Comparison of ENCODE assay signal across 12 cellular contexts in the genomic region with DNA sequence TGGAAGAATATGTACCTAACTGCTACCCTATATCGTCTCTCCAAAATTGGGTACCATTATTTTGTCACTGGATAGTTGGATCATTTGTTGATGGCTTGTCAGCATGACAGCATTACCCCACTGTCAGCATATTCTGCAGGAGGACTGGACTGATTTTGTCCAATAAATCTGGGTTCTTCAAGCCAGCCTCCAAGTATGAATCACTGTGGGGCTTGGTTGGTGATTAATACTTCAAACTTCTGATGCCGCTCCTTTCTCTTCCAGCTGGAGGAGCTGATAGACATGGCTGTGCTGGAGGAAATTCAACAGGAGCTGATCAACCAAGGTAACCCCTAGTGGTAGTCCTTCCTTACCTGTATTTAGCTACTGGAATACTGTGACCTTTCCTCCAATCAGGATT. TPM values are rescaled to one million over a fixed set of nuclear protein-coding genes. Genes with fewer than 3 reads are reported as not detected.
DNase-seq lines count a peak whose midpoint lies in the region; ATAC-seq and TF ChIP-seq lines count a peak whose summit lies in the region.
"Had no signal": no experiment of that assay in that cellular context is flagged by ENCODE, and none has a peak within 500 bp of the region (broad histone marks: within the 10 kb centered on the region; RNA-seq: fewer than 3 reads in every experiment).

No MANE protein-coding gene starts in this region.

- no peaks in the 10 kb centered on the region for H3F3A ChIP-seq in PC-3 (ENCODE audit: low read length, unreplicated experiment)

- H3K4me3 ChIP-seq in PC-3 (ENCODE audit: low read length) (no peak overlapping the region), endodermal cell (ENCODE audit: low read length) (no peak overlapping the region)
- H3K4me3 ChIP-seq: coronary artery, mucosa of descending colon had no signal

- H4K20me1 ChIP-seq in PC-3 (ENCODE audit: low read length), result 0 out of 2 replicates have a peak, but pooled peaks cover 5% of the 10 kb centered on the region

- TF ChIP-seq CTCF in PC-3 (conservative IDR thresholded peaks at IDR 0.05; ENCODE audit: low read depth, low read length), result no peak
- TF ChIP-seq CTCF in endodermal cell (conservative IDR thresholded peaks at IDR 0.05), result peak; percentile 12
- TF ChIP-seq CTCF in neural crest cell (conservative IDR thresholded peaks at IDR 0.05), result no peak

- H3K36me3 ChIP-seq in PC-3 (ENCODE audit: low read depth, low read length) (peaks cover 23% of the 10 kb centered on the region), endodermal cell (ENCODE audit: control insufficient read depth, insufficient read depth, low read length) (peaks cover 45% of the 10 kb centered on the region)

- no peaks in the 10 kb centered on the region for H3K9me2 ChIP-seq in PC-3 (replicated peaks; ENCODE audit: low read length)

- no peaks in the 10 kb centered on the region for H3K9me3 ChIP-seq in PC-3 (ENCODE audit: low read length)
- H3K9me3 ChIP-seq in endodermal cell (ENCODE audit: control insufficient read depth, low read length), result no peaks in the 10 kb centered on the region
- H3K9me3 ChIP-seq: mucosa of descending colon had no signal

- H3K9me3 Mint-ChIP-seq in endodermal cell, result no peaks in the 10 kb centered on the region
- H3K9me3 Mint-ChIP-seq in neural crest cell, result no peaks in the 10 kb centered on the region
- H3K9me3 Mint-ChIP-seq in activated naive CD4-positive, alpha-beta T cell treated with anti-CD3 and anti-CD28 coated beads for 36 hours, result no peaks in the 10 kb centered on the region
- H3K9me3 Mint-ChIP-seq: activated T-cell treated with anti-CD3 and anti-CD28 coated beads, Interleukin-2, amount 50 U/mL, for 72 hours had no signal

- intact Hi-C loops in PC-3 (cut with micrococcal nuclease), result loop anchor here (1.0 kb wide), 1 partner anchor 17 kb away; a partner anchor contains a TSS
- intact Hi-C loops in activated naive CD4-positive, alpha-beta T cell treated with anti-CD3 and anti-CD28 coated beads for 36 hours (cut with micrococcal nuclease), result no loop called here

- H3K4me1 ChIP-seq in PC-3 (ENCODE audit: insufficient read depth, low read length) (peaks cover 20% of the 10 kb centered on the region), endodermal cell (ENCODE audit: control insufficient read depth, insufficient read depth, low read length) (no peaks in the 10 kb centered on the region)

- DNase-seq in ELR (ENCODE audit: low read depth) (peak; percentile 94), PC-3 (peak; percentile 85), endodermal cell (no peak), neural crest cell (ENCODE audit: low read depth, low spot score) (no peak)
- no peak for DNase-seq in stimulated activated CD4-positive, alpha-beta T cell treated with anti-CD3 and anti-CD28 coated beads, Interleukin-2, amount 100 ng/mL, for 24 hours
- DNase-seq in activated naive CD4-positive, alpha-beta T cell treated with anti-CD3 and anti-CD28 coated beads for 36 hours, result no peak
- DNase-seq: activated T-cell treated with anti-CD3 and anti-CD28 coated beads, Interleukin-2, amount 50 U/mL, for 72 hours; DMS153; mucosa of descending colon; NCI-H2029 treated with DMSO at 0.1 percent for 48 hours had no signal

- H3K4me2 ChIP-seq in PC-3 (ENCODE audit: low read length), result peak overlapping the region; percentile 32

- BruUV-seq in PC-3 (replicated peaks; lab: Mats Ljungman, UMichigan), result no TSS peak

- H3K4me3 Mint-ChIP-seq in endodermal cell, result no peak overlapping the region
- H3K4me3 Mint-ChIP-seq in neural crest cell, result peak overlapping the region; percentile 29
- no peak overlapping the region for H3K4me3 Mint-ChIP-seq in activated naive CD4-positive, alpha-beta T cell treated with anti-CD3 and anti-CD28 coated beads for 36 hours

- H3K36me3 Mint-ChIP-seq in endodermal cell (ENCODE audit: low read depth) (peaks cover 53% of the 10 kb centered on the region), neural crest cell (ENCODE audit: low read depth) (peaks cover 7% of the 10 kb centered on the region)
- H3K36me3 Mint-ChIP-seq in activated naive CD4-positive, alpha-beta T cell treated with anti-CD3 and anti-CD28 coated beads for 36 hours (ENCODE audit: low read depth), result peaks cover 37% of the 10 kb centered on the region

- ATAC-seq in PC-3 (peak; percentile 41), HG02588 (IDR thresholded peaks at IDR 0.05; ENCODE audit: unreplicated experiment) (no peak)
- ATAC-seq: activated T-cell treated with anti-CD3 and anti-CD28 coated beads, Interleukin-2, amount 50 U/mL, for 72 hours; mucosa of descending colon had no signal

- no peak overlapping the region for H3K9ac ChIP-seq in PC-3 (ENCODE audit: low read length)
- no peak overlapping the region for H3K9ac ChIP-seq in endodermal cell (ENCODE audit: extremely low read depth, low read length, poor library complexity, severe bottlenecking)

- no peak overlapping the region for H3K27ac ChIP-seq in PC-3 (ENCODE audit: low read length)
- H3K27ac ChIP-seq in endodermal cell (ENCODE audit: low read depth, low read length), result no peak overlapping the region
- H3K27ac ChIP-seq: coronary artery had no signal

- H3K27ac Mint-ChIP-seq in endodermal cell, result no peak overlapping the region
- H3K27ac Mint-ChIP-seq in neural crest cell (ENCODE audit: unreplicated experiment), result no peak overlapping the region
- H3K27ac Mint-ChIP-seq in activated naive CD4-positive, alpha-beta T cell treated with anti-CD3 and anti-CD28 coated beads for 36 hours, result no peak overlapping the region

- H2AFZ ChIP-seq in PC-3 (ENCODE audit: low read length), result no peak overlapping the region

- 100% methylated on average over 2 of the region's 2 CpGs for WGBS in endodermal cell (ENCODE audit: insufficient coverage in 1 of 2, insufficient read length in 1 of 2), 2 experiments

- H3K27me3 Mint-ChIP-seq in endodermal cell (ENCODE audit: insufficient read depth) (no peaks in the 10 kb centered on the region), neural crest cell (ENCODE audit: low read depth) (no peaks in the 10 kb centered on the region)
- no peaks in the 10 kb centered on the region for H3K27me3 Mint-ChIP-seq in activated naive CD4-positive, alpha-beta T cell treated with anti-CD3 and anti-CD28 coated beads for 36 hours (ENCODE audit: low read depth)

- peaks cover 11% of the 10 kb centered on the region for H3K4me1 Mint-ChIP-seq in endodermal cell
- peaks cover 35% of the 10 kb centered on the region for H3K4me1 Mint-ChIP-seq in neural crest cell
- peaks cover 34% of the 10 kb centered on the region for H3K4me1 Mint-ChIP-seq in activated naive CD4-positive, alpha-beta T cell treated with anti-CD3 and anti-CD28 coated beads for 36 hours (ENCODE audit: low read depth)

- POLR2A ChIA-PET in PC-3 (lab: Charles Lee; ENCODE audit: unreplicated experiment), result no interaction called here

- H3K27me3 ChIP-seq in PC-3 (ENCODE audit: low read length) (no peaks in the 10 kb centered on the region), endodermal cell (ENCODE audit: control insufficient read depth, insufficient read depth, low read length, poor library complexity, severe bottlenecking) (no peaks in the 10 kb centered on the region)

- CTCF ChIA-PET in PC-3 (lab: Charles Lee), result interaction anchor here (1.3 kb wide), 1 partner anchor 17 kb away, joined by 6 read pairs; a partner anchor contains a TSS
- CTCF ChIA-PET in activated naive CD4-positive, alpha-beta T cell treated with anti-CD3 and anti-CD28 coated beads for 36 hours (lab: Charles Lee), result interaction anchor here (0.5 to 1.0 kb wide), 3 partner anchors 16 to 186 kb away, joined by 5 to 10 read pairs (median 7); a partner anchor contains a TSS

- H3K79me2 ChIP-seq in PC-3 (ENCODE audit: low read length), result peaks cover 43% of the 10 kb centered on the region

RNA-seq across cellular contexts. Expression of a gene that starts 2.5 kb away (rescaled TPM):
- total RNA-seq in PC-3 (2014; rRNA removed) (46.1 and 47.9 TPM in 2 replicates), endodermal cell (10 to 100 TPM; 69.3 to 87.8 TPM), neural crest cell (99.8 and 103 TPM in 2 replicates)
- 82.5 TPM for polyA plus RNA-seq in endodermal cell (2013, experiment 1 of 2)
- polyA plus RNA-seq in endodermal cell (2013, experiment 2 of 2), result 72.4 TPM
- 10 to 100 TPM; 64.7 to 68.8 TPM for total RNA-seq in activated naive CD4-positive, alpha-beta T cell treated with anti-CD3 and anti-CD28 coated beads for 36 hours

RNA-seq across cellular contexts. Expression of a gene that starts 3.0 kb away (rescaled TPM):
- total RNA-seq in PC-3 (2014; rRNA removed), result 83.6 and 103 TPM in 2 replicates
- total RNA-seq in endodermal cell, result 10 to 100 TPM; 72.2 to 79.0 TPM
- polyA plus RNA-seq in endodermal cell (2013, experiment 1 of 2), result 65.3 TPM
- polyA plus RNA-seq in endodermal cell (2013, experiment 2 of 2), result 56.1 TPM
- total RNA-seq in neural crest cell, result 91.2 and 102 TPM in 2 replicates
- 100 to 1,000 TPM; 115 to 131 TPM for total RNA-seq in activated naive CD4-positive, alpha-beta T cell treated with anti-CD3 and anti-CD28 coated beads for 36 hours

RNA-seq across cellular contexts. Expression of a gene that starts 16.4 kb away (rescaled TPM):
- 303 and 308 TPM in 2 replicates for total RNA-seq in PC-3 (2014; rRNA removed)
- 100 to 1,000 TPM; 213 to 217 TPM for total RNA-seq in endodermal cell
- polyA plus RNA-seq in endodermal cell (2013, experiment 1 of 2), result 185 TPM
- polyA plus RNA-seq in endodermal cell (2013, experiment 2 of 2), result 182 TPM
- 202 and 221 TPM in 2 replicates for total RNA-seq in neural crest cell
- total RNA-seq in activated naive CD4-positive, alpha-beta T cell treated with anti-CD3 and anti-CD28 coated beads for 36 hours, result 100 to 1,000 TPM; 435 to 460 TPM

RNA-seq across cellular contexts. Expression of a gene that starts 46.3 kb away (rescaled TPM):
- 12.6 and 14.2 TPM in 2 replicates for total RNA-seq in PC-3 (2014; rRNA removed)
- total RNA-seq in endodermal cell, result 10 to 100 TPM; 35.0 TPM
- polyA plus RNA-seq in endodermal cell (2013, experiment 1 of 2), result 21.9 TPM
- polyA plus RNA-seq in endodermal cell (2013, experiment 2 of 2), result 19.7 TPM
- total RNA-seq in neural crest cell, result 35.3 and 37.5 TPM in 2 replicates
- total RNA-seq in activated naive CD4-positive, alpha-beta T cell treated with anti-CD3 and anti-CD28 coated beads for 36 hours, result 10 to 100 TPM; 15.9 to 17.1 TPM

Comparison
In these comparisons a context has a peak if more than half of its experiments do, and no peak if none do; other contexts are left out.
1. DNase-seq: peak in ELR (single experiment) and PC-3 (single experiment); none in endodermal cell (single experiment), neural crest cell (single experiment), stimulated activated CD4-positive, alpha-beta T cell treated with anti-CD3 and anti-CD28 coated beads, Interleukin-2, amount 100 ng/mL, for 24 hours (0 of 2) and activated naive CD4-positive, alpha-beta T cell treated with anti-CD3 and anti-CD28 coated beads for 36 hours (single experiment).